ENCODE assay signal across 11 cellular contexts in the genomic region with DNA sequence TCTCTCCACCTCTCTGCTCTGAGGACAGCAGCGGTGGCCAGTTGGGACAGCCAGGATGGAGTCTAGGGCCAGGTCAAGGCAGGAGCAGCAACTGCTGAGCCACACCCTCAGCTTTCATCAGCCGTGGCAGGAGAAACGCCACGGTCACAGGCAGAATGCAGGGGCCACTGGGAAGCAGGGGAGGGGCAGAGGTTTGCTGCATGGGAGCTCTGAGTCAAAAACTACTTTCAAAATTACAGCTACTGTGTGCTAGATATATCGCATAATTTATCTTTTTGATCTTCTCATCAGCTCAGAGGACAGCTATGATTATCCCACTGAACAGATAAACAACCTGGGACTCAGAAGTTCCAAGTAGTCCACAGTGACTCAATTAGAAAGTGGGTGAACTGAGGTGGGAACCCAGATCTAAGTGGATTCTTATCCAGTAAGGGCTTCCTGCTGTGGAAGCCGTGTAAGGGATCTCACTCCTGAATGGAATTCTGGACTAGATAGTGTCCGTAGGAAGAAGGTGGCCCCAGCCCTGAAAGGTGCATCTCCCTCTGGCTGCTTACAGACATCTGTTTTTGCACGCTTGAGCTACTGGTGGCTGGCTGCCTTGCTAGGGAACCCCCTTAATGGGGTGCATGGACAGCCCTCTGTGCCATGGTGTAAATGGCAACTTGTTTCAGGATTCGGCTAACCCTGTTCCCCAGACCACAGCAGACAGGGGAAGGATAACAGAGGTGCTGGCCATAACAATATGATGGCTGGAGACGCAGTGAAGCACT.
A peak's percentile ranks its signal among the peaks of the same experiment; 100 is the strongest.
DNase-seq lines count a peak whose midpoint lies in the region; ATAC-seq lines count a peak whose summit lies in the region.
"Had no signal": no experiment of that assay in that cellular context is flagged by ENCODE, and none has a peak within 500 bp of the region (broad histone marks: within the 10 kb centered on the region; RNA-seq: fewer than 3 reads in every experiment).

No MANE protein-coding gene starts in this region.

- no peak overlapping the region for H3K27ac Mint-ChIP-seq in activated T-cell treated with anti-CD3 and anti-CD28 coated beads, Interleukin-2, amount 50 U/mL, for 72 hours

- no peaks in the 10 kb centered on the region for H3K36me3 Mint-ChIP-seq in activated T-cell treated with anti-CD3 and anti-CD28 coated beads, Interleukin-2, amount 50 U/mL, for 72 hours (ENCODE audit: insufficient read depth in 2 of 2)

- H3K4me3 Mint-ChIP-seq in activated T-cell treated with anti-CD3 and anti-CD28 coated beads, Interleukin-2, amount 50 U/mL, for 72 hours, result peak overlapping the region; percentile 33 to 57

- ATAC-seq in HG02678 (IDR thresholded peaks at IDR 0.05; ENCODE audit: unreplicated experiment) (peak; percentile 62), Right ventricle myocardium superior (ENCODE audit: poor library complexity) (no peak)
- peak; percentile 90 for ATAC-seq in activated T-cell treated with anti-CD3 and anti-CD28 coated beads, Interleukin-2, amount 50 U/mL, for 72 hours (replicated peaks in 1 of 2)

- H3K4me1 Mint-ChIP-seq in activated T-cell treated with anti-CD3 and anti-CD28 coated beads, Interleukin-2, amount 50 U/mL, for 72 hours (ENCODE audit: low read depth), result peaks cover 24% of the 10 kb centered on the region

- intact Hi-C loops in Right ventricle myocardium superior (cut with DNase I), result no loop called here

- H3K9me3 Mint-ChIP-seq in activated T-cell treated with anti-CD3 and anti-CD28 coated beads, Interleukin-2, amount 50 U/mL, for 72 hours, result no peaks in the 10 kb centered on the region

- H3K27me3 Mint-ChIP-seq in activated T-cell treated with anti-CD3 and anti-CD28 coated beads, Interleukin-2, amount 50 U/mL, for 72 hours (ENCODE audit: low read depth), result peaks cover 59% of the 10 kb centered on the region

- DNase-seq in activated T-cell treated with anti-CD3 and anti-CD28 coated beads for 48 hours (ENCODE audit: low read depth) (peak; percentile 42), activated T-cell treated with anti-CD3 and anti-CD28 coated beads for 4 hours (no peak), amniotic stem cell (lab: John Stamatoyannopoulos, UW) (no peak), NCI-H1694 treated with DMSO at 0.1 percent for 48 hours (lab: John Stamatoyannopoulos, UW) (no peak), Right ventricle myocardium superior (no peak)
- DNase-seq in activated T-cell treated with anti-CD3 and anti-CD28 coated beads, Interleukin-2, amount 50 U/mL, for 72 hours, result peak; percentile 66 to 68
- DNase-seq in stimulated activated CD8-positive, alpha-beta memory T cell treated with anti-CD3 and anti-CD28 coated beads, Interleukin-2, amount 100 ng/mL, for 48 hours (ENCODE audit: low read depth in 2 of 2), result peak; percentile 11 to 29
- DNase-seq: activated gamma-delta T cell treated with Interleukin-2 at 50 U/mL for 16 hours, Calu3, NCI-H2081 had no signal

Comparison
In these comparisons a context has a peak if more than half of its experiments do, and no peak if none do; other contexts are left out.
1. DNase-seq: peak in activated T-cell treated with anti-CD3 and anti-CD28 coated beads for 48 hours (single experiment), activated T-cell treated with anti-CD3 and anti-CD28 coated beads, Interleukin-2, amount 50 U/mL, for 72 hours (2 of 2) and stimulated activated CD8-positive, alpha-beta memory T cell treated with anti-CD3 and anti-CD28 coated beads, Interleukin-2, amount 100 ng/mL, for 48 hours (2 of 2); none in activated T-cell treated with anti-CD3 and anti-CD28 coated beads for 4 hours (single experiment), amniotic stem cell (single experiment), NCI-H1694 treated with DMSO at 0.1 percent for 48 hours (single experiment) and Right ventricle myocardium superior (single experiment).